19 cellular contexts compared by ENCODE assay signal in the genomic region with DNA sequence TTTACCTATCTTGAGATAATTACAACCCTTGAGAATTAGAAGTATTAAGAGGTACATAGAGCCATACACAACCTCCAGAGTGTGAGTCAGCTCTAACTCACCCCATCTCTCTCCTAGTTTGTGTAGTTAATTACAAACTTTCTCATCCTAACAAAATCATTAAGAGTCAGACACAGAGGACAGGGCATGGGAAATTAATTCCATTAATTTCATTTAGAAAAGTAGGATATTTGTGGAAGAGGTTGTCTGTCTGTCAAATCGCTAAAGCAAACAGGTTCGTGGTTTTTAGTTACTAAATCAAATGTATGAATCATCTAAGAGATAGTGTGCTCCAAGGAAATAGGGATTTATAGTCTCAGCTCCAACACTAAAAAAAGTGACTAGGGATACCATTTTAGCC.
A peak's percentile ranks its signal among the peaks of the same experiment; 100 is the strongest.
DNase-seq lines count a peak whose midpoint lies in the region; ATAC-seq and TF ChIP-seq lines count a peak whose summit lies in the region.
"Had no signal": no experiment of that assay in that cellular context is flagged by ENCODE, and none has a peak within 500 bp of the region (broad histone marks: within the 10 kb centered on the region; RNA-seq: fewer than 3 reads in every experiment).

No MANE protein-coding gene starts in this region.

- WGBS in smooth muscle cell (ENCODE audit: low lambda C conversion rate) = 62% methylated on average over 2 of the region's 2 CpGs

- intact Hi-C loops in posterior vena cava (cut with DNase I) = no loop called here

- H3F3A ChIP-seq in smooth muscle cell (ENCODE audit: low read depth) = no peaks in the 10 kb centered on the region

- TF ChIP-seq CTCF in fibroblast of the aortic adventitia (IDR thresholded peaks at IDR 0.05; ENCODE audit: insufficient read depth, low read length) = no peak
- no peak for TF ChIP-seq CTCF in smooth muscle cell (IDR thresholded peaks at IDR 0.05; ENCODE audit: borderline replicate concordance, insufficient read depth, poor library complexity, severe bottlenecking)

- no peaks in the 10 kb centered on the region for H3K36me3 ChIP-seq in smooth muscle cell (ENCODE audit: low read depth)
- H3K36me3 ChIP-seq: BLaER1 treated with 17β-estradiol and CSF1 and Interleukin-3, amounts not matched to agents 10 nM and 100 nM; MG63; Peyer's patch had no signal

- no peaks in the 10 kb centered on the region for H3K9me3 ChIP-seq in smooth muscle cell (replicated peaks; ENCODE audit: low read depth)
- H3K9me3 ChIP-seq: MG63, Peyer's patch had no signal

- no peak overlapping the region for H3K4me2 ChIP-seq in smooth muscle cell
- H3K4me2 ChIP-seq: BLaER1 treated with 17β-estradiol and CSF1 and Interleukin-3, amounts not matched to agents 10 nM and 100 nM had no signal

- no peaks in the 10 kb centered on the region for H3K27me3 ChIP-seq in smooth muscle cell (ENCODE audit: low read depth)
- H3K27me3 ChIP-seq: BLaER1 treated with 17β-estradiol and CSF1 and Interleukin-3, amounts not matched to agents 10 nM and 100 nM; MG63; Peyer's patch had no signal

- H3K4me1 ChIP-seq in smooth muscle cell (ENCODE audit: low read depth) = no peaks in the 10 kb centered on the region
- H3K4me1 ChIP-seq: BLaER1 treated with 17β-estradiol and CSF1 and Interleukin-3, amounts not matched to agents 10 nM and 100 nM; Peyer's patch had no signal

- peak overlapping the region; percentile 75 for H3K27ac ChIP-seq in smooth muscle cell (ENCODE audit: low read depth)
- H3K27ac ChIP-seq: 22Rv1; BLaER1 treated with 17β-estradiol and CSF1 and Interleukin-3, amounts not matched to agents 10 nM and 100 nM; Peyer's patch had no signal

- H3K4me3 ChIP-seq in fibroblast of the aortic adventitia (ENCODE audit: low read depth, low read length) (no peak overlapping the region), smooth muscle cell (no peak overlapping the region)
- H3K4me3 ChIP-seq: BLaER1 treated with 17β-estradiol and CSF1 and Interleukin-3, amounts not matched to agents 10 nM and 100 nM; MG63; Peyer's patch had no signal

- no peak overlapping the region for H2AFZ ChIP-seq in smooth muscle cell (ENCODE audit: low read depth)

- H3K79me2 ChIP-seq in smooth muscle cell (ENCODE audit: low read depth) = no peaks in the 10 kb centered on the region

- no peak overlapping the region for H3K9ac ChIP-seq in smooth muscle cell (ENCODE audit: low read depth)
- H3K9ac ChIP-seq: BLaER1 treated with 17β-estradiol and CSF1 and Interleukin-3, amounts not matched to agents 10 nM and 100 nM had no signal

- ATAC-seq in GM18861 (IDR thresholded peaks at IDR 0.05; ENCODE audit: unreplicated experiment) = no peak

- DNase-seq in SIG-M5 treated with dmso at 0.1 percent for 504 hours (lab: John Stamatoyannopoulos, UW; ENCODE audit: unreplicated experiment) (peak; percentile 25), SIG-M5 (lab: John Stamatoyannopoulos, UW) (no peak), amniotic epithelial cell (ENCODE audit: low read depth) (peak; percentile 64), fibroblast of the aortic adventitia (ENCODE audit: low read depth) (peak; percentile 2), smooth muscle cell (lab: John Stamatoyannopoulos, UW; ENCODE audit: unreplicated experiment) (no peak), posterior vena cava (ENCODE audit: low spot score) (no peak), NCI-H1092 treated with DMSO at 0.1 percent for 48 hours (lab: John Stamatoyannopoulos, UW) (no peak)
- DNase-seq: DMS153, HCEC 1CT, KBM-7, MG63, NCI-H1105, NCI-H1694 treated with DMSO at 0.1 percent for 48 hours, NCI-H446, Peyer's patch, SHP77 treated with DMSO at 0.1 percent for 48 hours had no signal

- H4K20me1 ChIP-seq in smooth muscle cell (ENCODE audit: low read depth) = no peaks in the 10 kb centered on the region
- H4K20me1 ChIP-seq: BLaER1 treated with 17β-estradiol and CSF1 and Interleukin-3, amounts not matched to agents 10 nM and 100 nM had no signal

Comparison
In these comparisons a context has a peak if more than half of its experiments do, and no peak if none do; other contexts are left out.
1. DNase-seq: peak in SIG-M5 treated with dmso at 0.1 percent for 504 hours (single experiment), amniotic epithelial cell (single experiment) and fibroblast of the aortic adventitia (single experiment); none in SIG-M5 (single experiment), smooth muscle cell (single experiment), posterior vena cava (single experiment) and NCI-H1092 treated with DMSO at 0.1 percent for 48 hours (single experiment).